Comparison of ENCODE assay signal across 22 cellular contexts in the genomic region with DNA sequence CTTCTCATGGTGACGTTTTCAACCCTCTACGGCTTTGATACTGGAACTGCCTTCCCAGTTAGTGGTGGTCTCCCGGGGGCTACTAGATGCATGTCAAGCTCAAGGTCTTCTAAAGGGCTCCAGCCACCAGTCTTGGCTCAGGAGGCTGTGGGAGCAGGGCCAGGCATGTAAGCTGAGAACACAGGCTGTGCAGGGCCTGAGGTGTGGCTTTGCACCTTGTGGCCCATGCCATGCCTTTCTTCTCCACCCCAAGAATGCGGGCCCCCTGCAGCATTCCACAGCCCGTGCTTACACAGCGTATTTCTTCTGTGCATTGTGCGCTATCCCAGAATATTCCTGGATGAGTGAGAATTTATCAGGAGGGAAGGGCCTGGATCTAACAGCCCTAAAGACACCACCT.
"Had no signal": no experiment of that assay in that cellular context is flagged by ENCODE, and none has a peak within 500 bp of the region (broad histone marks: within the 10 kb centered on the region; RNA-seq: fewer than 3 reads in every experiment).

No MANE protein-coding gene starts in this region.

- DNase-seq: activated CD4-positive, alpha-beta memory T cell treated with anti-CD3 and anti-CD28 coated beads, Interleukin-2, amount 10 ng/mL, durations not matched to agents 7 days and 5 days; activated CD4-positive, alpha-beta T cell treated with anti-CD3 and anti-CD28 coated beads for 48 hours; activated CD4-positive, CD25-positive, alpha-beta regulatory T cell; activated CD8-positive, alpha-beta memory T cell treated with anti-CD3 and anti-CD28 coated beads, Interleukin-2, amount 10 ng/mL, durations not matched to agents 7 days and 5 days; activated naive CD4-positive, alpha-beta T cell; activated naive CD8-positive, alpha-beta T cell treated with anti-CD3 and anti-CD28 coated beads for 36 hours; activated T-cell treated with anti-CD3 and anti-CD28 coated beads, Interleukin-2, amount 50 U/mL, for 1 hour; amniotic stem cell; effector memory CD8-positive, alpha-beta T cell; esophagus squamous epithelium; hypothalamus; mucosa of descending colon; naive B cell; stimulated activated CD4-positive, alpha-beta T cell treated with anti-CD3 and anti-CD28 coated beads, Interleukin-2, amount 100 ng/mL, for 24 hours; stimulated activated naive CD8-positive, alpha-beta T cell treated with anti-CD3 and anti-CD28 coated beads, Interleukin-15, Interleukin-2, amounts not matched to agents 100 U/mL and 50 U/mL, for 24 hours; T1000 had no signal

- H3K27ac ChIP-seq: esophagus squamous epithelium, neural progenitor cell, ovary had no signal

- H3K27me3 ChIP-seq: esophagus squamous epithelium, neural progenitor cell, ovary had no signal

- H3K9ac ChIP-seq: neural progenitor cell had no signal

- H3K9me3 Mint-ChIP-seq: activated CD4-positive, alpha-beta memory T cell treated with anti-CD3 and anti-CD28 coated beads, Interleukin-2, amount 10 ng/mL, durations not matched to agents 7 days and 5 days; activated naive CD8-positive, alpha-beta T cell treated with anti-CD3 and anti-CD28 coated beads for 36 hours; activated T-helper 17 cell treated with anti-CD3 and anti-CD28 coated beads, Interleukin-2, amount 50 U/mL, for 72 hours; effector memory CD8-positive, alpha-beta T cell; neural progenitor cell had no signal

- H3K4me2 ChIP-seq: neural progenitor cell had no signal

- H3K9me3 ChIP-seq: esophagus squamous epithelium, mucosa of descending colon, ovary had no signal

- H3K4me1 Mint-ChIP-seq: activated CD4-positive, alpha-beta memory T cell treated with anti-CD3 and anti-CD28 coated beads, Interleukin-2, amount 10 ng/mL, durations not matched to agents 7 days and 5 days; activated naive CD8-positive, alpha-beta T cell treated with anti-CD3 and anti-CD28 coated beads for 36 hours; activated T-helper 17 cell treated with anti-CD3 and anti-CD28 coated beads, Interleukin-2, amount 50 U/mL, for 72 hours had no signal

- H3K27ac Mint-ChIP-seq: activated CD4-positive, alpha-beta memory T cell treated with anti-CD3 and anti-CD28 coated beads, Interleukin-2, amount 10 ng/mL, durations not matched to agents 7 days and 5 days; activated CD8-positive, alpha-beta memory T cell treated with anti-CD3 and anti-CD28 coated beads, Interleukin-2, amount 10 ng/mL, durations not matched to agents 7 days and 5 days; activated naive CD8-positive, alpha-beta T cell treated with anti-CD3 and anti-CD28 coated beads for 36 hours; activated T-helper 17 cell treated with anti-CD3 and anti-CD28 coated beads, Interleukin-2, amount 50 U/mL, for 72 hours; effector memory CD8-positive, alpha-beta T cell; memory B cell; naive B cell; neural progenitor cell; type B pancreatic cell had no signal

- H2AFZ ChIP-seq: neural progenitor cell had no signal

- H3K4me3 ChIP-seq: esophagus squamous epithelium, mucosa of descending colon, neural progenitor cell, ovary had no signal

- H3K36me3 ChIP-seq: esophagus squamous epithelium, neural progenitor cell, ovary had no signal

- H3K4me3 Mint-ChIP-seq: activated CD4-positive, alpha-beta memory T cell treated with anti-CD3 and anti-CD28 coated beads, Interleukin-2, amount 10 ng/mL, durations not matched to agents 7 days and 5 days; activated CD8-positive, alpha-beta memory T cell treated with anti-CD3 and anti-CD28 coated beads, Interleukin-2, amount 10 ng/mL, durations not matched to agents 7 days and 5 days; activated naive CD8-positive, alpha-beta T cell treated with anti-CD3 and anti-CD28 coated beads for 36 hours; activated T-helper 17 cell treated with anti-CD3 and anti-CD28 coated beads, Interleukin-2, amount 50 U/mL, for 72 hours; effector memory CD8-positive, alpha-beta T cell; memory B cell; naive B cell; neural progenitor cell; type B pancreatic cell had no signal

- H3K27me3 Mint-ChIP-seq: activated naive CD8-positive, alpha-beta T cell treated with anti-CD3 and anti-CD28 coated beads for 36 hours; type B pancreatic cell had no signal

- ATAC-seq: activated CD8-positive, alpha-beta memory T cell treated with anti-CD3 and anti-CD28 coated beads, Interleukin-2, amount 10 ng/mL, durations not matched to agents 7 days and 5 days; activated T-helper 17 cell treated with anti-CD3 and anti-CD28 coated beads, Interleukin-2, amount 50 U/mL, for 72 hours; effector memory CD8-positive, alpha-beta T cell; left lobe of liver; mucosa of descending colon; stimulated activated naive CD8-positive, alpha-beta T cell treated with anti-CD3 and anti-CD28 coated beads, Interleukin-15, Interleukin-2, amounts not matched to agents 100 U/mL and 50 U/mL, for 24 hours had no signal
